8 cellular contexts compared by ENCODE assay signal in genomic region chrX:84186603-84187358, GRCh38. TPM values are rescaled to one million over a fixed set of nuclear protein-coding genes. Genes with fewer than 3 reads are reported as not detected.
DNase-seq lines count a peak whose midpoint lies in the region; ATAC-seq and FAIRE-seq lines count a peak whose summit lies in the region.

No MANE protein-coding gene starts in this region.

- H3K27me3 Mint-ChIP-seq in activated naive CD8-positive, alpha-beta T cell treated with anti-CD3 and anti-CD28 coated beads, Interleukin-2, amount 50 U/mL, for 24 hours = peaks cover 28% of the 10 kb centered on the region

- ATAC-seq in HG03139 (IDR thresholded peaks at IDR 0.05; ENCODE audit: unreplicated experiment) = peak; percentile 22
- ATAC-seq in activated naive CD8-positive, alpha-beta T cell treated with anti-CD3 and anti-CD28 coated beads, Interleukin-2, amount 50 U/mL, for 24 hours = no peak
- peak; percentile 44 for ATAC-seq in left lobe of liver

- H3K4me1 Mint-ChIP-seq in activated naive CD8-positive, alpha-beta T cell treated with anti-CD3 and anti-CD28 coated beads, Interleukin-2, amount 50 U/mL, for 24 hours = no peaks in the 10 kb centered on the region

- DNase-seq in NCI-H1092 treated with DMSO at 0.1 percent for 48 hours (lab: John Stamatoyannopoulos, UW) (peak; percentile 19), NCI-H1092 (lab: John Stamatoyannopoulos, UW) (no peak), left lobe of liver (ENCODE audit: low spot score) (no peak), urothelium cell line (ENCODE audit: low spot score) (peak; percentile 3), occipital lobe (lab: John Stamatoyannopoulos, UW) (no peak), SIG-M5 (lab: John Stamatoyannopoulos, UW) (no peak)
- DNase-seq in activated naive CD8-positive, alpha-beta T cell treated with anti-CD3 and anti-CD28 coated beads, Interleukin-2, amount 50 U/mL, for 24 hours = no peak

- no peak overlapping the region for H3K27ac Mint-ChIP-seq in activated naive CD8-positive, alpha-beta T cell treated with anti-CD3 and anti-CD28 coated beads, Interleukin-2, amount 50 U/mL, for 24 hours

- peak overlapping the region; percentile 57 for H3K4me3 Mint-ChIP-seq in activated naive CD8-positive, alpha-beta T cell treated with anti-CD3 and anti-CD28 coated beads, Interleukin-2, amount 50 U/mL, for 24 hours

- H3K36me3 Mint-ChIP-seq in activated naive CD8-positive, alpha-beta T cell treated with anti-CD3 and anti-CD28 coated beads, Interleukin-2, amount 50 U/mL, for 24 hours (ENCODE audit: low read depth) = peaks cover 2% of the 10 kb centered on the region

- no peaks in the 10 kb centered on the region for H3K9me3 Mint-ChIP-seq in activated naive CD8-positive, alpha-beta T cell treated with anti-CD3 and anti-CD28 coated beads, Interleukin-2, amount 50 U/mL, for 24 hours

- no peak for FAIRE-seq in urothelium cell line (lab: Jason Lieb, UNC)

RNA-seq across cellular contexts. Expression of gene RPS6KA6, which starts 1.2 kb away (rescaled TPM):
- total RNA-seq in left lobe of liver = 0.58 TPM
- 26.8 TPM for total RNA-seq in occipital lobe

Comparison
In these comparisons a context has a peak if more than half of its experiments do, and no peak if none do; other contexts are left out.
1. DNase-seq: peak in NCI-H1092 treated with DMSO at 0.1 percent for 48 hours (single experiment) and urothelium cell line (single experiment); none in NCI-H1092 (single experiment), activated naive CD8-positive, alpha-beta T cell treated with anti-CD3 and anti-CD28 coated beads, Interleukin-2, amount 50 U/mL, for 24 hours (single experiment), left lobe of liver (single experiment), occipital lobe (single experiment) and SIG-M5 (single experiment).
2. RNA of gene RPS6KA6, which starts 1.2 kb away (total RNA-seq): 26.8 TPM in occipital lobe (single experiment); 0.58 TPM in left lobe of liver (single experiment); every median in the first group is over 10 times any median in the second.